Comparison of ENCODE assay signal across 16 cellular contexts in genomic region chr7:72753781-72754180, GRCh38.
DNase-seq lines count a peak whose midpoint lies in the region; TF ChIP-seq lines count a peak whose summit lies in the region.
"Had no signal": no experiment of that assay in that cellular context is flagged by ENCODE, and none has a peak within 500 bp of the region (broad histone marks: within the 10 kb centered on the region; RNA-seq: fewer than 3 reads in every experiment).

No MANE protein-coding gene starts in this region.

- no peak overlapping the region for H3K4me3 Mint-ChIP-seq in neural crest cell
- H3K4me3 Mint-ChIP-seq: CD4-positive, CD25-positive, alpha-beta regulatory T cell; CD8-positive, alpha-beta memory T cell had no signal

- H3K4me1 Mint-ChIP-seq in neural crest cell = peaks cover 5% of the 10 kb centered on the region
- H3K4me1 Mint-ChIP-seq: CD8-positive, alpha-beta memory T cell had no signal

- no peaks in the 10 kb centered on the region for H3K27me3 ChIP-seq in H7 (ENCODE audit: control insufficient read depth, insufficient read depth, low read length)
- H3K27me3 ChIP-seq: BE2C had no signal

- TF ChIP-seq CTCF in LNCaP clone FGC (IDR thresholded peaks at IDR 0.05; ENCODE audit: control insufficient read depth, extremely low read depth, insufficient read depth) (no peak), VCaP (conservative IDR thresholded peaks at IDR 0.05) (no peak), neural crest cell (conservative IDR thresholded peaks at IDR 0.05) (no peak)

- peaks cover 15% of the 10 kb centered on the region for H3K36me3 Mint-ChIP-seq in neural crest cell (ENCODE audit: low read depth)

- H3K9me3 Mint-ChIP-seq in neural crest cell = peaks cover 2% of the 10 kb centered on the region

- H3K27ac ChIP-seq in VCaP = 0 out of 2 replicates have a peak overlapping the region, but pooled peaks have one; percentile 5

- peak overlapping the region; percentile 81 for H3K27ac Mint-ChIP-seq in neural crest cell (ENCODE audit: unreplicated experiment)
- H3K27ac Mint-ChIP-seq: CD4-positive, CD25-positive, alpha-beta regulatory T cell; CD8-positive, alpha-beta memory T cell had no signal

- no peaks in the 10 kb centered on the region for H3K36me3 ChIP-seq in H7 (replicated peaks; ENCODE audit: control insufficient read depth, insufficient read depth, low read length)
- H3K36me3 ChIP-seq: BE2C had no signal

- H3K4me3 ChIP-seq in LNCaP clone FGC (ENCODE audit: low read depth, low read length) = no peak overlapping the region
- no peak overlapping the region for H3K4me3 ChIP-seq in H7 (ENCODE audit: insufficient read depth, low read depth, low read length)
- H3K4me3 ChIP-seq: GM12878 had no signal

- H3K27me3 Mint-ChIP-seq in neural crest cell (ENCODE audit: low read depth) = no peaks in the 10 kb centered on the region
- H3K27me3 Mint-ChIP-seq: CD4-positive, CD25-positive, alpha-beta regulatory T cell; CD8-positive, alpha-beta memory T cell had no signal

- DNase-seq in DMS79 (lab: John Stamatoyannopoulos, UW) = peak; percentile 5
- peak; percentile 93 for DNase-seq in LNCaP clone FGC (ENCODE audit: low read depth)
- DNase-seq in neural crest cell (ENCODE audit: low read depth, low spot score) = no peak
- no peak for DNase-seq in NCI-H510A treated with DMSO at 0.1 percent for 48 hours (lab: John Stamatoyannopoulos, UW)
- DNase-seq in activated T-cell treated with anti-CD3 and anti-CD28 coated beads, Interleukin-2, amount 50 U/mL, for 1 hour = no peak
- DNase-seq in H7 = no peak
- DNase-seq: ACHN; BE2C; C1 segment of cervical spinal cord; CD4-positive, CD25-positive, alpha-beta regulatory T cell; CD8-positive, alpha-beta memory T cell; COR-L47; DND-41; HCEC 1CT had no signal

Comparison
In these comparisons a context has a peak if more than half of its experiments do, and no peak if none do; other contexts are left out.
1. DNase-seq: peak in DMS79 (single experiment) and LNCaP clone FGC (single experiment); none in neural crest cell (single experiment), NCI-H510A treated with DMSO at 0.1 percent for 48 hours (single experiment), activated T-cell treated with anti-CD3 and anti-CD28 coated beads, Interleukin-2, amount 50 U/mL, for 1 hour (single experiment) and H7 (single experiment).